ENCODE assay signal across 12 cellular contexts in genomic region chr5:169576181-169576598, GRCh38. TPM values are rescaled to one million over a fixed set of nuclear protein-coding genes. Genes with fewer than 3 reads are reported as not detected.
DNase-seq lines count a peak whose midpoint lies in the region; ATAC-seq lines count a peak whose summit lies in the region.
"Had no signal": no experiment of that assay in that cellular context is flagged by ENCODE, and none has a peak within 500 bp of the region (broad histone marks: within the 10 kb centered on the region; RNA-seq: fewer than 3 reads in every experiment).

No MANE protein-coding gene starts in this region.

- H3K9me3 Mint-ChIP-seq in naive thymus-derived CD4-positive, alpha-beta T cell: no peaks in the 10 kb centered on the region
- H3K9me3 Mint-ChIP-seq in stimulated activated memory B cell treated with anti-CD40 and anti-IgM and Interleukin-4, amounts not matched to agents 10 μg/mL and 1 μg/mL and 100 μg/mL, for 72 hours: no peaks in the 10 kb centered on the region

- no peak overlapping the region for H3K4me3 Mint-ChIP-seq in naive thymus-derived CD4-positive, alpha-beta T cell
- H3K4me3 Mint-ChIP-seq in stimulated activated memory B cell treated with anti-CD40 and anti-IgM and Interleukin-4, amounts not matched to agents 10 μg/mL and 1 μg/mL and 100 μg/mL, for 72 hours: no peak overlapping the region

- H3K27me3 Mint-ChIP-seq in naive thymus-derived CD4-positive, alpha-beta T cell: peaks cover 16 to 58% (median 23%) of the 10 kb centered on the region in 5 donors
- H3K27me3 Mint-ChIP-seq in stimulated activated memory B cell treated with anti-CD40 and anti-IgM and Interleukin-4, amounts not matched to agents 10 μg/mL and 1 μg/mL and 100 μg/mL, for 72 hours: peaks cover 10% of the 10 kb centered on the region

- H3K4me1 ChIP-seq in ACC112 (ENCODE audit: control insufficient read depth, insufficient read depth, low read length, unreplicated experiment): peaks cover 34% of the 10 kb centered on the region
- H3K4me1 ChIP-seq in naive thymus-derived CD4-positive, alpha-beta T cell (ENCODE audit: control insufficient read depth in 2 of 2, insufficient read depth in 2 of 2, low read length in 2 of 2): no peaks in the 10 kb centered on the region
- H3K4me1 ChIP-seq: BLaER1 treated with 17β-estradiol and CSF1 and Interleukin-3, amounts not matched to agents 10 nM and 100 nM; Peyer's patch had no signal

- ATAC-seq in HG02623 (IDR thresholded peaks at IDR 0.05; ENCODE audit: unreplicated experiment): peak; percentile 45
- ATAC-seq in HG03196 (IDR thresholded peaks at IDR 0.05; ENCODE audit: unreplicated experiment): no peak
- no peak for ATAC-seq in naive thymus-derived CD4-positive, alpha-beta T cell
- no peak for ATAC-seq in stimulated activated memory B cell treated with anti-CD40 and anti-IgM and Interleukin-4, amounts not matched to agents 10 μg/mL and 1 μg/mL and 100 μg/mL, for 72 hours

- no peaks in the 10 kb centered on the region for H3K79me2 ChIP-seq in ACC112 (ENCODE audit: control insufficient read depth, insufficient read depth, low read length, unreplicated experiment)

- H3K36me3 Mint-ChIP-seq in naive thymus-derived CD4-positive, alpha-beta T cell: no peaks in the 10 kb centered on the region
- H3K36me3 Mint-ChIP-seq in stimulated activated memory B cell treated with anti-CD40 and anti-IgM and Interleukin-4, amounts not matched to agents 10 μg/mL and 1 μg/mL and 100 μg/mL, for 72 hours: no peaks in the 10 kb centered on the region

- POLR2A ChIA-PET in naive thymus-derived CD4-positive, alpha-beta T cell (lab: Charles Lee): no interaction called here

- DNase-seq in astrocyte of the hippocampus (ENCODE audit: low read depth, low spot score) (peak; percentile 84), iris pigment epithelial cell (ENCODE audit: low read depth) (peak; percentile 92), NCI-H1417 (lab: John Stamatoyannopoulos, UW) (no peak)
- DNase-seq in naive thymus-derived CD4-positive, alpha-beta T cell: no peak
- DNase-seq: NCI-H2081 treated with DMSO at 0.1 percent for 48 hours, Peyer's patch had no signal

- H3K27me3 ChIP-seq in ACC112 (ENCODE audit: insufficient read depth, low read length): no peaks in the 10 kb centered on the region
- H3K27me3 ChIP-seq in naive thymus-derived CD4-positive, alpha-beta T cell (ENCODE audit: control insufficient read depth in 2 of 2, insufficient read depth in 2 of 2, low read length in 2 of 2): no peaks in the 10 kb centered on the region
- H3K27me3 ChIP-seq: BLaER1 treated with 17β-estradiol and CSF1 and Interleukin-3, amounts not matched to agents 10 nM and 100 nM; Peyer's patch had no signal

- H3K9me3 ChIP-seq in naive thymus-derived CD4-positive, alpha-beta T cell (ENCODE audit: control insufficient read depth in 2 of 3, low read length in 3 of 3): no peaks in the 10 kb centered on the region
- H3K9me3 ChIP-seq: BLaER1 treated with 17β-estradiol and CSF1 and Interleukin-3, amounts not matched to agents 10 nM and 100 nM; Peyer's patch; thoracic aorta had no signal

- intact Hi-C loops in naive thymus-derived CD4-positive, alpha-beta T cell (cut with micrococcal nuclease): no loop called here

- H3K36me3 ChIP-seq in ACC112 (ENCODE audit: insufficient read depth, low read length): no peaks in the 10 kb centered on the region
- no peaks in the 10 kb centered on the region for H3K36me3 ChIP-seq in naive thymus-derived CD4-positive, alpha-beta T cell (ENCODE audit: control insufficient read depth in 2 of 3, insufficient read depth in 3 of 3, low read length in 3 of 3)
- H3K36me3 ChIP-seq: BLaER1 treated with 17β-estradiol and CSF1 and Interleukin-3, amounts not matched to agents 10 nM and 100 nM; Peyer's patch; thoracic aorta had no signal

- CTCF ChIA-PET in naive thymus-derived CD4-positive, alpha-beta T cell (lab: Charles Lee): no interaction called here

- peak overlapping the region; percentile 52 for H3K27ac ChIP-seq in ACC112 (ENCODE audit: low read depth, low read length)
- H3K27ac ChIP-seq in naive thymus-derived CD4-positive, alpha-beta T cell (ENCODE audit: low read depth, low read length): no peak overlapping the region
- H3K27ac ChIP-seq: BLaER1 treated with 17β-estradiol and CSF1 and Interleukin-3, amounts not matched to agents 10 nM and 100 nM; Peyer's patch; thoracic aorta had no signal

- peak overlapping the region; percentile 0; the same call in 1 of the 2 replicates for H3K4me3 ChIP-seq in ACC112 (ENCODE audit: low read depth, low read length)
- H3K4me3 ChIP-seq in naive thymus-derived CD4-positive, alpha-beta T cell (ENCODE audit: low read length): no peak overlapping the region
- H3K4me3 ChIP-seq: BLaER1 treated with 17β-estradiol and CSF1 and Interleukin-3, amounts not matched to agents 10 nM and 100 nM; Peyer's patch; thoracic aorta had no signal

- H3K27ac Mint-ChIP-seq in naive thymus-derived CD4-positive, alpha-beta T cell: no peak overlapping the region
- H3K27ac Mint-ChIP-seq in stimulated activated memory B cell treated with anti-CD40 and anti-IgM and Interleukin-4, amounts not matched to agents 10 μg/mL and 1 μg/mL and 100 μg/mL, for 72 hours: no peak overlapping the region

- H3K4me1 Mint-ChIP-seq in naive thymus-derived CD4-positive, alpha-beta T cell: no peaks in the 10 kb centered on the region
- peaks cover 5% of the 10 kb centered on the region for H3K4me1 Mint-ChIP-seq in stimulated activated memory B cell treated with anti-CD40 and anti-IgM and Interleukin-4, amounts not matched to agents 10 μg/mL and 1 μg/mL and 100 μg/mL, for 72 hours

- H2AFZ ChIP-seq in ACC112 (ENCODE audit: low read length, unreplicated experiment): no peak overlapping the region

RNA-seq across cellular contexts. Expression of gene SPDL1, which starts 7.4 kb away (rescaled TPM):
- 10 to 100 TPM in 4 of 5 experiments, 1 to 10 TPM in 1; 9.9 to 27.2 (median 13.6) TPM for total RNA-seq in naive thymus-derived CD4-positive, alpha-beta T cell
- 1 to 10 TPM; 6.6 to 8.5 TPM for polyA plus RNA-seq in naive thymus-derived CD4-positive, alpha-beta T cell

Comparison
In these comparisons a context has a peak if more than half of its experiments do, and no peak if none do; other contexts are left out.
1. DNase-seq: peak in astrocyte of the hippocampus (single experiment) and iris pigment epithelial cell (single experiment); none in naive thymus-derived CD4-positive, alpha-beta T cell (0 of 9) and NCI-H1417 (0 of 3).